Comparison of ENCODE assay signal across 10 cellular contexts in the genomic region with DNA sequence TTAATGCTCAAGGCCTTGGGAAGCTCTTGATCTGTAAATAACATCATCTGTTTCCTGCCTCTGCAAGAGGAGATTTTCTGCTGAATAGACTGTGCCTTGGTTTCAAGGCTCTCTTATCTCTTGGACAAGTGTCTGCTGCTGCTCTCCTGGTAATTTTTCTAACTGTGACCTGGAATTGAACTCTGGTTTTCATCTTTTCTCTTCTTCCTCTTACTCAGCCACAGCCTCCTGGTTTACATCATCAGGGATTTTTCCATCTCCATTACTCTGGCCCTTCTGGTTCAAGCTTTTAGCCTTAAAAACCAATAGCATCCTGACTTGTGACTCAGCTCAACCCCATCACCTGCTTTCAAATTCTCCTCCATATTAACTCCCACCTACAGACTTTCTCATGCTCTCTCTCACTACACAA. TPM values are rescaled to one million over a fixed set of nuclear protein-coding genes. Genes with fewer than 3 reads are reported as not detected.
DNase-seq lines count a peak whose midpoint lies in the region; ATAC-seq and TF ChIP-seq lines count a peak whose summit lies in the region.
"Had no signal": no experiment of that assay in that cellular context is flagged by ENCODE, and none has a peak within 500 bp of the region (broad histone marks: within the 10 kb centered on the region; RNA-seq: fewer than 3 reads in every experiment).

No MANE protein-coding gene starts in this region.

- no peak for TF ChIP-seq CTCF in GM10266 (IDR thresholded peaks at IDR 0.05; ENCODE audit: control insufficient read depth, insufficient read depth, low read depth, missing control alignments)
- TF ChIP-seq CTCF in ascending aorta (IDR thresholded peaks at IDR 0.05), result no peak

- peaks cover 10 to 18% of the 10 kb centered on the region in 2 donors for H3K4me1 Mint-ChIP-seq in effector memory CD8-positive, alpha-beta T cell (ENCODE audit: low read depth in 2 of 2)

- H3K9me3 Mint-ChIP-seq in effector memory CD8-positive, alpha-beta T cell, result no peaks in the 10 kb centered on the region

- H3K27ac ChIP-seq in ascending aorta, result no peak overlapping the region
- H3K27ac ChIP-seq: stomach had no signal

- H3K4me1 ChIP-seq in ascending aorta, result peaks cover 0 to 9% of the 10 kb centered on the region in 2 donors

- H3K27ac Mint-ChIP-seq in effector memory CD8-positive, alpha-beta T cell, result peak overlapping the region in 1 of 2 donors; percentile 56

- peak; percentile 70 for ATAC-seq in GM21381 (IDR thresholded peaks at IDR 0.05; ENCODE audit: unreplicated experiment)
- ATAC-seq in effector memory CD8-positive, alpha-beta T cell (replicated peaks), result peak; percentile 16

- no peaks in the 10 kb centered on the region for H3K9me3 ChIP-seq in ascending aorta
- H3K9me3 ChIP-seq: stomach had no signal

- H3K4me3 ChIP-seq in Jurkat, Clone E6-1 (ENCODE audit: low read length), result no peak overlapping the region
- no peak overlapping the region for H3K4me3 ChIP-seq in ascending aorta
- H3K4me3 ChIP-seq: stomach had no signal

- intact Hi-C loops in ascending aorta (cut with DNase I), result no loop called here

- H3K27me3 ChIP-seq in ascending aorta, result no peaks in the 10 kb centered on the region
- H3K27me3 ChIP-seq: stomach had no signal

- H3K36me3 Mint-ChIP-seq in effector memory CD8-positive, alpha-beta T cell (ENCODE audit: insufficient read depth), result no peaks in the 10 kb centered on the region
- H3K36me3 Mint-ChIP-seq: CD4-positive, CD25-positive, alpha-beta regulatory T cell had no signal

- no peaks in the 10 kb centered on the region for H3K27me3 Mint-ChIP-seq in effector memory CD8-positive, alpha-beta T cell
- H3K27me3 Mint-ChIP-seq: CD4-positive, CD25-positive, alpha-beta regulatory T cell had no signal

- DNase-seq in Daoy (ENCODE audit: low read depth) (peak; percentile 6), GM10266 (ENCODE audit: extremely low spot score) (no peak), NK-92 (lab: John Stamatoyannopoulos, UW; ENCODE audit: unreplicated experiment) (no peak), NCI-H524 (lab: John Stamatoyannopoulos, UW) (no peak), ascending aorta (ENCODE audit: low spot score in 2 of 2) (no peak)
- peak; percentile 52 for DNase-seq in Jurkat, Clone E6-1 (ENCODE audit: low read depth, low spot score)
- no peak for DNase-seq in effector memory CD8-positive, alpha-beta T cell
- DNase-seq: CD4-positive, CD25-positive, alpha-beta regulatory T cell; stomach had no signal

- no peaks in the 10 kb centered on the region for H3K36me3 ChIP-seq in ascending aorta
- H3K36me3 ChIP-seq: stomach had no signal

- H3K4me3 Mint-ChIP-seq in effector memory CD8-positive, alpha-beta T cell, result no peak overlapping the region
- H3K4me3 Mint-ChIP-seq: CD4-positive, CD25-positive, alpha-beta regulatory T cell had no signal

RNA-seq across cellular contexts. Expression of a gene that starts 49.6 kb away (rescaled TPM):
- total RNA-seq in Daoy (2014; rRNA removed; shearing (Covaris generic)), result 7.6 and 8.6 TPM in 2 replicates
- polyA plus RNA-seq in Jurkat, Clone E6-1 (2012; ENCODE audit: insufficient read depth, insufficient read length), result 1.2 TPM
- 42.7 TPM for total RNA-seq in ascending aorta
- polyA plus RNA-seq: CD4-positive, CD25-positive, alpha-beta regulatory T cell had no signal

RNA-seq across cellular contexts. Expression of a gene that starts 49.6 kb away (rescaled TPM):
- total RNA-seq in Daoy (2014; rRNA removed; shearing (Covaris generic)), result 26.4 and 28.1 TPM in 2 replicates
- polyA plus RNA-seq in Jurkat, Clone E6-1 (2012; ENCODE audit: insufficient read depth, insufficient read length), result 12.3 TPM
- 39.1 TPM for total RNA-seq in ascending aorta

Comparison
In these comparisons a context has a peak if more than half of its experiments do, and no peak if none do; other contexts are left out.
1. DNase-seq: peak in Daoy (single experiment) and Jurkat, Clone E6-1 (single experiment); none in effector memory CD8-positive, alpha-beta T cell (0 of 3), GM10266 (single experiment), NK-92 (single experiment), NCI-H524 (0 of 2) and ascending aorta (0 of 2).